Comparison of ENCODE assay signal across 13 cellular contexts in genomic region chr13:22592515-22592914, GRCh38.
"Had no signal": no experiment of that assay in that cellular context is flagged by ENCODE, and none has a peak within 500 bp of the region (broad histone marks: within the 10 kb centered on the region; RNA-seq: fewer than 3 reads in every experiment).

No MANE protein-coding gene starts in this region.

- H3K4me1 ChIP-seq: gastroesophageal sphincter, lower lobe of right lung, transverse colon had no signal

- H3K36me3 ChIP-seq: gastroesophageal sphincter, lower lobe of right lung, transverse colon had no signal

- H3K27me3 ChIP-seq: transverse colon had no signal

- H3K9me3 ChIP-seq: gastroesophageal sphincter, lower lobe of right lung, transverse colon had no signal

- H3K4me3 ChIP-seq: gastroesophageal sphincter, lower lobe of right lung, transverse colon had no signal

- DNase-seq: activated CD4-positive, alpha-beta T cell treated with anti-CD3 and anti-CD28 coated beads, Interleukin-2, amount 50 U/mL, for 4 hours; activated CD8-positive, alpha-beta memory T cell treated with anti-CD3 and anti-CD28 coated beads, Interleukin-2, amount 10 ng/mL, durations not matched to agents 7 days and 5 days; activated gamma-delta T cell treated with Interleukin-2 at 50 U/mL for 16 hours; activated naive CD8-positive, alpha-beta T cell treated with anti-CD3 and anti-CD28 coated beads for 36 hours; activated T-cell treated with anti-CD3 and anti-CD28 coated beads, Interleukin-2, amount 50 U/mL, for 4 hours; lower lobe of right lung; midbrain; naive thymus-derived CD4-positive, alpha-beta T cell; right cardiac atrium; stimulated activated CD4-positive, alpha-beta T cell treated with anti-CD3 and anti-CD28 coated beads, Interleukin-1b, Interleukin-23, amount 100 ng/mL, for 48 hours; substantia nigra; transverse colon had no signal
